8 cellular contexts compared by ENCODE assay signal in genomic region chr2:42408009-42408408, GRCh38.
"Had no signal": no experiment of that assay in that cellular context is flagged by ENCODE, and none has a peak within 500 bp of the region (broad histone marks: within the 10 kb centered on the region; RNA-seq: fewer than 3 reads in every experiment).

No MANE protein-coding gene starts in this region.

- H3K4me3 ChIP-seq: GM12878 had no signal

- ATAC-seq: GM12878 had no signal

- FAIRE-seq: G401.6, GM12878, GM12891, GM12892, GM18507, GM19239 had no signal

- DNase-seq: GDM1, GF-D8 had no signal
